22 cellular contexts compared by ENCODE assay signal in the genomic region with DNA sequence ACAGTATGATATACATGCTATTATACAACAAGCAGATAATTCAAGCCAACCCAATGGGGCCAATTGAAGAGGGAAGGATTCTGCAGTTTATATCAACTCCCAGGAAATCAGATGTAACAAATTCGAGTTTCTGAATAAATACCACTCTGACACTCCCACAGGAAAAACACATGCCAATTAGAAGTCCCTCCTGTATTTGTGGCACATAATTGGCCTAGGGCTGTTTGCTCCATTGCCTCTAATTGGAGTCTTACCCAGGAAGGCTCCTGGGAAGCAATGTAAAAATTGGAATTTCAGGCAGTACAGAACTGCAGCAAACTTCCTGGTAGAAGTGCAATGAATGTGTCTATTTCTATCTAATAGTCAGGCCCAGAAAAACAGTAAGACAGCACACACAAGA. TPM values are rescaled to one million over a fixed set of nuclear protein-coding genes. Genes with fewer than 3 reads are reported as not detected.
DNase-seq lines count a peak whose midpoint lies in the region; TF ChIP-seq lines count a peak whose summit lies in the region.
"Had no signal": no experiment of that assay in that cellular context is flagged by ENCODE, and none has a peak within 500 bp of the region (broad histone marks: within the 10 kb centered on the region; RNA-seq: fewer than 3 reads in every experiment).

No MANE protein-coding gene starts in this region.

- H3K4me3 ChIP-seq in Peyer's patch = peak overlapping the region in 1 of 4 donors; percentile 19
- H3K4me3 ChIP-seq in esophagus (ENCODE audit: low read depth in 1 of 2, low read length in 2 of 2) = no peak overlapping the region
- H3K4me3 ChIP-seq in uterus = no peak overlapping the region
- H3K4me3 ChIP-seq: GM23248, psoas muscle, SJCRH30, tibial nerve had no signal

- DNase-seq in NCI-H2171 treated with DMSO at 0.1 percent for 48 hours (lab: John Stamatoyannopoulos, UW) = peak; percentile 1
- DNase-seq in NCI-H2171 (lab: John Stamatoyannopoulos, UW) = no peak
- no peak for DNase-seq in Peyer's patch
- DNase-seq in substantia nigra (lab: John Stamatoyannopoulos, UW) = no peak
- no peak for DNase-seq in LoVo (ENCODE audit: low spot score)
- DNase-seq in pons (ENCODE audit: low spot score) = no peak
- DNase-seq in uterus = no peak
- DNase-seq: activated CD4-positive, CD25-positive, alpha-beta regulatory T cell; endodermal cell; GM23248; hypothalamus; NCI-H187 treated with DMSO at 0.1 percent for 48 hours; NCI-H510A treated with DMSO at 0.1 percent for 48 hours; psoas muscle; SJCRH30 had no signal

- H3K36me3 ChIP-seq in Peyer's patch (no peaks in the 10 kb centered on the region), esophagus (ENCODE audit: control insufficient read depth in 2 of 2, insufficient read depth in 2 of 2, low read length in 1 of 2) (peaks cover 2% of the 10 kb centered on the region in 2 donors), uterus (no peaks in the 10 kb centered on the region)

- WGBS in esophagus, 2 donors = 35 to 39% methylated on average over 1 of the region's 1 CpG

- intact Hi-C loops in uterus (cut with DNase I; ENCODE audit: low total_unique reads) = no loop called here

- H3K27ac ChIP-seq in Peyer's patch = peak overlapping the region in 3 of 4 donors; percentile 59 to 95 (median 83)
- H3K27ac ChIP-seq in esophagus (ENCODE audit: low read depth in 2 of 2, low read length in 1 of 2) = peak overlapping the region; percentile 7 to 69
- H3K27ac ChIP-seq in substantia nigra (ENCODE audit: low read depth, low read length, poor library complexity, severe bottlenecking) = peak overlapping the region; percentile 19
- H3K27ac ChIP-seq in uterus = peak overlapping the region in 1 of 2 donors; percentile 12
- H3K27ac ChIP-seq: GM23248, SJCRH30 had no signal

- H3K4me1 ChIP-seq in Peyer's patch = peaks cover 0 to 33% (median 0%) of the 10 kb centered on the region in 4 donors
- H3K4me1 ChIP-seq in esophagus (ENCODE audit: control insufficient read depth in 2 of 2, insufficient read depth in 2 of 2, low read length in 1 of 2) = peaks cover 0 to 3% of the 10 kb centered on the region in 2 donors
- peaks cover 0 to 8% of the 10 kb centered on the region in 2 donors for H3K4me1 ChIP-seq in uterus
- H3K4me1 ChIP-seq: SJCRH30 had no signal

- H3K27me3 ChIP-seq in Peyer's patch = no peaks in the 10 kb centered on the region
- H3K27me3 ChIP-seq in esophagus (ENCODE audit: control insufficient read depth in 1 of 2, insufficient read depth in 2 of 2, low read length in 2 of 2) = no peaks in the 10 kb centered on the region
- H3K27me3 ChIP-seq in uterus = no peaks in the 10 kb centered on the region
- H3K27me3 ChIP-seq: SJCRH30, tibial nerve had no signal

- H3K9me3 ChIP-seq in Peyer's patch (no peaks in the 10 kb centered on the region), esophagus (ENCODE audit: control insufficient read depth in 2 of 2, insufficient read depth in 1 of 2, low read depth in 1 of 2, low read length in 1 of 2) (no peaks in the 10 kb centered on the region), uterus (no peaks in the 10 kb centered on the region)
- H3K9me3 ChIP-seq: psoas muscle, SJCRH30, tibial nerve had no signal

- TF ChIP-seq CTCF in Peyer's patch (IDR thresholded peaks at IDR 0.05) (no peak), uterus (IDR thresholded peaks at IDR 0.05) (no peak)

- TF ChIP-seq POLR2A in Peyer's patch (IDR thresholded peaks at IDR 0.05) (no peak), uterus (IDR thresholded peaks at IDR 0.05) (no peak)

RNA-seq across cellular contexts. Expression of a gene that starts 4.7 kb away (rescaled TPM):
- total RNA-seq in Peyer's patch (100 to 1,000 TPM in 3 of 4 donors, 10 to 100 TPM in 1; 67.7 to 199 (median 110) TPM), uterus (100 to 1,000 TPM in 1 of 4 donors, 10 to 100 TPM in 3; 48.5 to 107 (median 69.8) TPM)
- polyA plus RNA-seq in esophagus = 100 to 1,000 TPM; 167 to 220 TPM

RNA-seq across cellular contexts. Expression of a gene that starts 55.3 kb away (rescaled TPM):
- not detected for total RNA-seq in Peyer's patch
- under 1 TPM; 0.01 to 0.02 TPM for polyA plus RNA-seq in esophagus
- 1 to 10 TPM in 1 of 4 donors, under 1 TPM in 1, not detected in 2; 0.43 to 2.1 TPM for total RNA-seq in uterus
- total RNA-seq: activated CD8-positive, alpha-beta memory T cell treated with anti-CD3 and anti-CD28 coated beads for 36 hours; GM23248; mesenteric fat pad; OCI-LY7; psoas muscle; SJCRH30; T-helper 2 cell treated with Interferon-gamma antibody and Interleukin-4, amounts not matched to agents 100 ng/mL and 5 ng/mL, for 36 hours had no signal
- polyA plus RNA-seq: CD14-positive monocyte, GM23248 had no signal

RNA-seq across cellular contexts. Expression of a gene that starts 58.2 kb away (rescaled TPM):
- total RNA-seq in Peyer's patch (10 to 100 TPM; 30.3 to 52.0 (median 35.1) TPM), uterus (100 to 1,000 TPM in 2 of 4 donors, 10 to 100 TPM in 2; 38.2 to 232 (median 93.6) TPM)
- polyA plus RNA-seq in esophagus = 10 to 100 TPM; 26.0 to 30.0 TPM
